Comparison of ENCODE assay signal across 2 cellular contexts in the genomic region with DNA sequence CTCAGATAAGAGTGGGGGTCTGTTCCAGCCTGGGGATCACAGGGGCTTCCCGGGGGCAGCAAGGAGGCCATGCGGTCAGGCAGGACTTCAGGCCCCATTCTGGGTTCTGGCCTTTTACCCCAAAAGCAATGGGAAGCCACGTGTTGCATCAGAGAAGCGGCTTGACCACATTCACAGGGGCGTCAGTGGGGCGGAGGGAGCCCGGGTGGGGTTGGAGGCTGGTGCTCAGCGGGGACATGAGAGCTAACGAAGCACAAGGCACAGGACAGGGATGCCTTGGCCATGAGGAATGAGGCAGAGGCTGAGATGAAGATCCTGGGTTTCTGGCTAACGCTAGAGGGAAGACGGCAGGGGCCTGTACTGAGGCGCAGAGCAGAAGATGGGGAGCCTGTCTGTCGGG.
TF ChIP-seq lines count a peak whose summit lies in the region.

No MANE protein-coding gene starts in this region.

TF ChIP-seq in GM23338, 12 proteins besides CTCF, POLR2A, EP300 and RAD21:
- TF ChIP-seq ZNF331 (CRISPR knock-in tag; IDR thresholded peaks at IDR 0.05; ENCODE audit: low read depth) (no peak), EZH2phosphoT487 (IDR thresholded peaks at IDR 0.05; ENCODE audit: unreplicated experiment) (no peak), EZH2 (IDR thresholded peaks at IDR 0.05; ENCODE audit: low read depth, unreplicated experiment) (no peak)
- TF ChIP-seq, protein P1, sequence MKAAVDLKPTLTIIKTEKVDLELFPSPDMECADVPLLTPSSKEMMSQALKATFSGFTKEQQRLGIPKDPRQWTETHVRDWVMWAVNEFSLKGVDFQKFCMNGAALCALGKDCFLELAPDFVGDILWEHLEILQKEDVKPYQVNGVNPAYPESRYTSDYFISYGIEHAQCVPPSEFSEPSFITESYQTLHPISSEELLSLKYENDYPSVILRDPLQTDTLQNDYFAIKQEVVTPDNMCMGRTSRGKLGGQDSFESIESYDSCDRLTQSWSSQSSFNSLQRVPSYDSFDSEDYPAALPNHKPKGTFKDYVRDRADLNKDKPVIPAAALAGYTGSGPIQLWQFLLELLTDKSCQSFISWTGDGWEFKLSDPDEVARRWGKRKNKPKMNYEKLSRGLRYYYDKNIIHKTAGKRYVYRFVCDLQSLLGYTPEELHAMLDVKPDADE (IDR thresholded peaks at IDR 0.05) = no peak

TF ChIP-seq in GM12878, 131 proteins besides CTCF, POLR2A, EP300 and RAD21:
- TF ChIP-seq SP1 (IDR thresholded peaks at IDR 0.05; ENCODE audit: low read depth, low read length) (no peak), RUNX3 (IDR thresholded peaks at IDR 0.05; ENCODE audit: low read length) (no peak), MYB (IDR thresholded peaks at IDR 0.05; ENCODE audit: borderline replicate concordance, low read depth, low read length) (no peak), ZBED1 (IDR thresholded peaks at IDR 0.05; ENCODE audit: borderline replicate concordance) (no peak), HDAC6 (IDR thresholded peaks at IDR 0.05; ENCODE audit: unreplicated experiment) (no peak), NBN (IDR thresholded peaks at IDR 0.05) (no peak)
TF ChIP-seq in GM12878: peak in this region for 0.
